ENCODE assay signal across 28 cellular contexts in genomic region chr3:4698125-4698821, GRCh38.
"Had no signal": no experiment of that assay in that cellular context is flagged by ENCODE, and none has a peak within 500 bp of the region (broad histone marks: within the 10 kb centered on the region; RNA-seq: fewer than 3 reads in every experiment).

No MANE protein-coding gene starts in this region.

- H3K27ac Mint-ChIP-seq: activated CD4-positive, alpha-beta memory T cell treated with anti-CD3 and anti-CD28 coated beads, Interleukin-2, amount 10 ng/mL, durations not matched to agents 7 days and 5 days; activated CD8-positive, alpha-beta memory T cell treated with anti-CD3 and anti-CD28 coated beads, Interleukin-2, amount 10 ng/mL, durations not matched to agents 7 days and 5 days; activated naive CD4-positive, alpha-beta T cell treated with anti-CD3 and anti-CD28 coated beads, Interleukin-2, amount 10 ng/mL, durations not matched to agents 7 days and 5 days; activated naive CD8-positive, alpha-beta T cell; activated naive CD8-positive, alpha-beta T cell treated with anti-CD3 and anti-CD28 coated beads, Interleukin-2, amount 50 U/mL, for 24 hours; T-helper 1 cell treated with Interleukin-12 subunit alpha and Interleukin-12 subunit beta and Interleukin-4 antibody, amounts not matched to agents 30 μg/mL and 1 μg/mL, for 36 hours; T-helper 2 cell treated with Interferon-gamma antibody and Interleukin-4, amounts not matched to agents 5 μg/mL and 100 μg/mL, for 36 hours had no signal

- H3K36me3 ChIP-seq: brain microvascular endothelial cell, SJSA1 had no signal

- H3K4me3 ChIP-seq: SJSA1 had no signal

- H3K4me3 Mint-ChIP-seq: activated CD4-positive, alpha-beta memory T cell treated with anti-CD3 and anti-CD28 coated beads, Interleukin-2, amount 10 ng/mL, durations not matched to agents 7 days and 5 days; activated CD8-positive, alpha-beta memory T cell treated with anti-CD3 and anti-CD28 coated beads, Interleukin-2, amount 10 ng/mL, durations not matched to agents 7 days and 5 days; activated naive CD4-positive, alpha-beta T cell treated with anti-CD3 and anti-CD28 coated beads, Interleukin-2, amount 10 ng/mL, durations not matched to agents 7 days and 5 days; activated naive CD8-positive, alpha-beta T cell; activated naive CD8-positive, alpha-beta T cell treated with anti-CD3 and anti-CD28 coated beads, Interleukin-2, amount 50 U/mL, for 24 hours; T-helper 1 cell treated with Interleukin-12 subunit alpha and Interleukin-12 subunit beta and Interleukin-4 antibody, amounts not matched to agents 30 μg/mL and 1 μg/mL, for 36 hours; T-helper 2 cell treated with Interferon-gamma antibody and Interleukin-4, amounts not matched to agents 5 μg/mL and 100 μg/mL, for 36 hours had no signal

- DNase-seq: activated CD4-positive, alpha-beta memory T cell treated with anti-CD3 and anti-CD28 coated beads, Interleukin-2, amount 10 ng/mL, durations not matched to agents 7 days and 5 days; activated CD4-positive, alpha-beta T cell treated with anti-CD3 and anti-CD28 coated beads for 1 hour; activated CD4-positive, alpha-beta T cell treated with anti-CD3 and anti-CD28 coated beads for 48 hours; activated CD4-positive, CD25-positive, alpha-beta regulatory T cell; activated CD8-positive, alpha-beta memory T cell treated with anti-CD3 and anti-CD28 coated beads for 24 hours; activated CD8-positive, alpha-beta memory T cell treated with anti-CD3 and anti-CD28 coated beads, Interleukin-2, amount 10 ng/mL, durations not matched to agents 7 days and 5 days; activated CD8-positive, alpha-beta memory T cell treated with anti-CD3 and anti-CD28 coated beads, Interleukin-2, amount 50 U/mL, for 48 hours; activated effector memory CD4-positive, alpha-beta T cell treated with Interleukin-2 at 50 U/mL for 16 hours; activated naive CD4-positive, alpha-beta T cell treated with anti-CD3 and anti-CD28 coated beads, Interleukin-2, amount 10 ng/mL, durations not matched to agents 7 days and 5 days; activated naive CD8-positive, alpha-beta T cell treated with anti-CD3 and anti-CD28 coated beads, Interleukin-2, amount 50 U/mL, for 24 hours; activated T-cell treated with anti-CD3 and anti-CD28 coated beads, Interleukin-2, amount 50 U/mL, for 48 hours; anterior cingulate cortex; brain microvascular endothelial cell; central memory CD4-positive, alpha-beta T cell; NCI-H1105; NCI-H1436; NCI-H1694; NCI-H1930; NCI-H2081 treated with DMSO at 0.1 percent for 48 hours; NCI-H226; NCI-H524 treated with DMSO at 0.1 percent for 48 hours; SHP77 treated with DMSO at 0.1 percent for 48 hours; SK-N-SH had no signal

- H3K4me1 ChIP-seq: SJSA1 had no signal

- H3K9me3 ChIP-seq: SJSA1, SK-N-SH had no signal

- ATAC-seq: activated CD8-positive, alpha-beta memory T cell treated with anti-CD3 and anti-CD28 coated beads, Interleukin-2, amount 10 ng/mL, durations not matched to agents 7 days and 5 days; activated naive CD8-positive, alpha-beta T cell treated with anti-CD3 and anti-CD28 coated beads, Interleukin-2, amount 50 U/mL, for 24 hours; Panc1 had no signal

- H3K9me3 Mint-ChIP-seq: activated CD4-positive, alpha-beta memory T cell treated with anti-CD3 and anti-CD28 coated beads, Interleukin-2, amount 10 ng/mL, durations not matched to agents 7 days and 5 days; activated naive CD4-positive, alpha-beta T cell treated with anti-CD3 and anti-CD28 coated beads, Interleukin-2, amount 10 ng/mL, durations not matched to agents 7 days and 5 days; activated naive CD8-positive, alpha-beta T cell treated with anti-CD3 and anti-CD28 coated beads, Interleukin-2, amount 50 U/mL, for 24 hours; T-helper 2 cell treated with Interferon-gamma antibody and Interleukin-4, amounts not matched to agents 5 μg/mL and 100 μg/mL, for 36 hours had no signal

- H3K4me2 ChIP-seq: SK-N-SH had no signal

- H3K27ac ChIP-seq: brain microvascular endothelial cell, SJSA1 had no signal

- H3K9me2 ChIP-seq: SK-N-SH had no signal

- H3K27me3 ChIP-seq: brain microvascular endothelial cell, SJSA1 had no signal

- H3K27me3 Mint-ChIP-seq: activated CD4-positive, alpha-beta memory T cell treated with anti-CD3 and anti-CD28 coated beads, Interleukin-2, amount 10 ng/mL, durations not matched to agents 7 days and 5 days; activated CD8-positive, alpha-beta memory T cell treated with anti-CD3 and anti-CD28 coated beads, Interleukin-2, amount 10 ng/mL, durations not matched to agents 7 days and 5 days; activated naive CD4-positive, alpha-beta T cell treated with anti-CD3 and anti-CD28 coated beads, Interleukin-2, amount 10 ng/mL, durations not matched to agents 7 days and 5 days; activated naive CD8-positive, alpha-beta T cell; activated naive CD8-positive, alpha-beta T cell treated with anti-CD3 and anti-CD28 coated beads, Interleukin-2, amount 50 U/mL, for 24 hours had no signal
